16 cellular contexts compared by ENCODE assay signal in the genomic region with DNA sequence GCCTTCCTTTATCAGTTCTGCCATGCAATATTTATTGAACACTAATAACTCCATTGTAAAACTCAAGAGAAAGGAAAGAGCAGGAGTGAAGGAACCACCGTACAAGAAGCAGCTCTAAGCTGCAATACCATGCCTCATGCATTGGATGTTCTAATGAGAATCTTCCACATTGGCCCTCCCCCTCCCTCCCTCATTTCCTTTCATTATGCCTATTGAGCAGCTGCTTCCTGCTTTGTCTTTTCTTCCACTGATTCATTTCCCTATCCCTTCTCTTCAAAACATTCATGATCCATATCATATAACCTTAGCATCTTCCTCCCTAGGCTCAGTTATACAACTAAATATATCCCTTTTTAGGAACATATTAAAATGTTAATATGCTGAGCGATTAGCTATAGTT.
A peak's percentile ranks its signal among the peaks of the same experiment; 100 is the strongest.
DNase-seq lines count a peak whose midpoint lies in the region; TF ChIP-seq lines count a peak whose summit lies in the region.
"Had no signal": no experiment of that assay in that cellular context is flagged by ENCODE, and none has a peak within 500 bp of the region (broad histone marks: within the 10 kb centered on the region; RNA-seq: fewer than 3 reads in every experiment).

No MANE protein-coding gene starts in this region.

- no peak for TF ChIP-seq CTCF in VCaP (conservative IDR thresholded peaks at IDR 0.05)

- DNase-seq in NCI-H748 (lab: John Stamatoyannopoulos, UW; ENCODE audit: unreplicated experiment), result peak; percentile 4
- no peak for DNase-seq in NCI-H748 treated with DMSO at 0.1 percent for 48 hours (lab: John Stamatoyannopoulos, UW)
- peak; percentile 83 for DNase-seq in NCI-H146 (lab: John Stamatoyannopoulos, UW)
- peak; percentile 42 for DNase-seq in glomerular endothelial cell (ENCODE audit: extremely low read depth, low read depth, low spot score)
- DNase-seq in stimulated activated CD4-positive, alpha-beta T cell treated with anti-CD3 and anti-CD28 coated beads, Interleukin-4, amount 100 ng/mL, for 1 hour, result no peak
- no peak for DNase-seq in NCI-H187 treated with DMSO at 0.1 percent for 48 hours (lab: John Stamatoyannopoulos, UW)
- no peak for DNase-seq in SKM-1 (lab: John Stamatoyannopoulos, UW; ENCODE audit: unreplicated experiment)
- DNase-seq: CD8-positive, alpha-beta memory T cell; DMS79; H7; NCI-H1694; NCI-H226; SJCRH30 had no signal

- peak overlapping the region; percentile 14; the same call in 1 of the 2 replicates for H3K27ac ChIP-seq in VCaP
- H3K27ac ChIP-seq: C4-2B, RWPE1, SJCRH30 had no signal

Comparison
In these comparisons a context has a peak if more than half of its experiments do, and no peak if none do; other contexts are left out.
1. DNase-seq: peak in NCI-H748 (single experiment), NCI-H146 (single experiment) and glomerular endothelial cell (single experiment); none in NCI-H748 treated with DMSO at 0.1 percent for 48 hours (single experiment), stimulated activated CD4-positive, alpha-beta T cell treated with anti-CD3 and anti-CD28 coated beads, Interleukin-4, amount 100 ng/mL, for 1 hour (single experiment), NCI-H187 treated with DMSO at 0.1 percent for 48 hours (single experiment) and SKM-1 (single experiment).